Comparison of ENCODE assay signal across 26 cellular contexts in the genomic region with DNA sequence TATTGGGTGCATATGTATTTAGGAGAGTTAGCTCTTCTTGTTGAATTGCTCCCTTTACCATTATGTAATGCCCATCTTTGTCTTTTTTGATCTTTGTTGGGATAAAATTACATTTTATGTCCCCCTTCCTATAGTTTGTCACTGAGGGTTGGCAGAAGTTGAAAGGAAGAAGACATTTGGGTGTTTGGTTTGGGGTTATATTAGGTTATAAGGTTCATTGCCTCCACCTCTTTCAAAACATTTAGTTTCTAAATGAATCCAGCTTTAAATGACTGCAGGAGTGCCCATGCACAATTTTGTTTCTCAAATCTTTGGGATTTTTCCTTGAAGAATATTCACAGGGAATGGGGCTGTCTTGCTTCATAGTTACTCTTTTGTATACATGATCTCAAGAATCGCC.
"Had no signal": no experiment of that assay in that cellular context is flagged by ENCODE, and none has a peak within 500 bp of the region (broad histone marks: within the 10 kb centered on the region; RNA-seq: fewer than 3 reads in every experiment).

No MANE protein-coding gene starts in this region.

- H3K4me3 ChIP-seq: body of pancreas, cardiac muscle cell, esophagus squamous epithelium, gastrocnemius medialis, right lobe of liver, skin epidermis, tibial nerve, uterus had no signal

- H3K4me3 Mint-ChIP-seq: activated naive CD4-positive, alpha-beta T cell treated with anti-CD3 and anti-CD28 coated beads, Interleukin-2, amount 10 ng/mL, durations not matched to agents 7 days and 5 days; endodermal cell had no signal

- FAIRE-seq: TTC549 had no signal

- H3K27ac Mint-ChIP-seq: activated naive CD4-positive, alpha-beta T cell treated with anti-CD3 and anti-CD28 coated beads, Interleukin-2, amount 10 ng/mL, durations not matched to agents 7 days and 5 days; endodermal cell; T-helper 2 cell treated with Interferon-gamma antibody and Interleukin-4, amounts not matched to agents 5 μg/mL and 100 μg/mL, for 36 hours had no signal

- H3K36me3 ChIP-seq: cardiac muscle cell, esophagus squamous epithelium, gastrocnemius medialis, right lobe of liver, tibial nerve, uterus had no signal

- ATAC-seq: body of pancreas, gastrocnemius medialis, left ventricle myocardium superior had no signal

- H3K27ac ChIP-seq: cardiac muscle cell, esophagus squamous epithelium, gastrocnemius medialis, right lobe of liver, tibial nerve, uterus had no signal

- H3K36me3 Mint-ChIP-seq: activated naive CD4-positive, alpha-beta T cell treated with anti-CD3 and anti-CD28 coated beads, Interleukin-2, amount 10 ng/mL, durations not matched to agents 7 days and 5 days had no signal

- H3K4me1 ChIP-seq: right lobe of liver, tibial nerve, uterus had no signal

- H3K9me3 ChIP-seq: body of pancreas, esophagus squamous epithelium, gastrocnemius medialis, right lobe of liver, tibial nerve, uterus had no signal

- H3K27me3 ChIP-seq: body of pancreas, cardiac muscle cell, esophagus squamous epithelium, gastrocnemius medialis, right lobe of liver, tibial nerve, uterus had no signal

- DNase-seq: activated CD4-positive, alpha-beta T cell treated with anti-CD3 and anti-CD28 coated beads for 1 hour; activated CD4-positive, alpha-beta T cell treated with anti-CD3 and anti-CD28 coated beads, Interleukin-2, amount 50 U/mL, for 1 hour; activated CD8-positive, alpha-beta memory T cell treated with anti-CD3 and anti-CD28 coated beads for 24 hours; activated CD8-positive, alpha-beta memory T cell treated with anti-CD3 and anti-CD28 coated beads, Interleukin-2, amount 50 U/mL, for 48 hours; activated effector memory CD4-positive, alpha-beta T cell treated with anti-CD3 and anti-CD28 coated beads, Interleukin-2, amount 50 U/mL, for 16 hours; activated naive CD4-positive, alpha-beta T cell treated with anti-CD3 and anti-CD28 coated beads, Interleukin-2, amount 10 ng/mL, durations not matched to agents 7 days and 5 days; activated T-cell treated with anti-CD3 and anti-CD28 coated beads, Interleukin-2, amount 50 U/mL, for 48 hours; amygdala; body of pancreas; cortex of kidney; endodermal cell; esophagus squamous epithelium; gastrocnemius medialis; hypothalamus; left ventricle myocardium superior; mammary epithelial cell; nucleus accumbens; right lobe of liver; stimulated activated CD4-positive, alpha-beta T cell treated with anti-CD3 and anti-CD28 coated beads, Interleukin-1b, Interleukin-23, amount 100 ng/mL, for 48 hours; stimulated activated naive CD8-positive, alpha-beta T cell treated with anti-CD3 and anti-CD28 coated beads, Interleukin-15, amount 100 ng/mL, for 72 hours; uterus had no signal

- H3K9me3 Mint-ChIP-seq: activated naive CD4-positive, alpha-beta T cell treated with anti-CD3 and anti-CD28 coated beads, Interleukin-2, amount 10 ng/mL, durations not matched to agents 7 days and 5 days; endodermal cell; stimulated activated naive CD8-positive, alpha-beta T cell treated with anti-CD3 and anti-CD28 coated beads, Interleukin-15, amount 100 ng/mL, for 72 hours; T-helper 2 cell treated with Interferon-gamma antibody and Interleukin-4, amounts not matched to agents 5 μg/mL and 100 μg/mL, for 36 hours had no signal

- H3K27me3 Mint-ChIP-seq: stimulated activated naive CD8-positive, alpha-beta T cell treated with anti-CD3 and anti-CD28 coated beads, Interleukin-15, amount 100 ng/mL, for 72 hours had no signal
